Comparison of ENCODE assay signal across 14 cellular contexts in the genomic region with DNA sequence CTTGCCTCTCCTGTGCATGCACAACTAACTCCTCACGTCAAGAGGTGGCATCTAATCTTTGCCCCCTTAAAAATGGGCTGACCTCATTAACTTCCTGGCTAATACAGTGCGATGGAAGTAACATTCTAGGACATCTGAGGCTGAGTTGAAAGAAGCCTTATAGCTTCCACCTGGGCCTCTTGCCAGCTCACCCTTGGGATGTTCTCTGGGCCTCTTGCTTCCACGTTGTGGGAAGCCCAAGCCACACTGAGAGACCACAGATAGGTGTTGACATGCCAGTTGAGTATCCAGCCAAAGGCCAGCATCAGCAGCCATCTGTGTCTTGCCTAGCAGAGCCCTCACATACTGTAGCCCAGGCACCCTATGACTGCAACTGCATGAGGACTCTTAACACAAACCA.
DNase-seq lines count a peak whose midpoint lies in the region; ATAC-seq and TF ChIP-seq lines count a peak whose summit lies in the region.
"Had no signal": no experiment of that assay in that cellular context is flagged by ENCODE, and none has a peak within 500 bp of the region (broad histone marks: within the 10 kb centered on the region; RNA-seq: fewer than 3 reads in every experiment).

No MANE protein-coding gene starts in this region.

- no peak overlapping the region for H2BK15ac ChIP-seq in neuronal stem cell (ENCODE audit: low read length)

- no peaks in the 10 kb centered on the region for H3K79me1 ChIP-seq in neuronal stem cell (ENCODE audit: low read depth, low read length)

- peak; percentile 27 for DNase-seq in cardiac septum (ENCODE audit: low spot score)
- no peak for DNase-seq in Right ventricle myocardium superior
- DNase-seq in coronary artery (ENCODE audit: low spot score): peak; percentile 24
- DNase-seq in neuronal stem cell (ENCODE audit: low spot score): no peak
- DNase-seq in nucleus accumbens (lab: John Stamatoyannopoulos, UW): no peak
- DNase-seq in sigmoid colon: no peak
- DNase-seq in SIG-M5 treated with dmso at 0.1 percent for 504 hours (lab: John Stamatoyannopoulos, UW; ENCODE audit: unreplicated experiment): no peak
- DNase-seq: C1 segment of cervical spinal cord; CD4-positive, alpha-beta memory T cell; DMS153; DMS79 treated with DMSO at 0.1 percent for 48 hours; GDM1; GOT3 had no signal

- H3K23ac ChIP-seq in neuronal stem cell (ENCODE audit: low read depth, low read length, poor library complexity): no peak overlapping the region

- no peak overlapping the region for H3K4ac ChIP-seq in neuronal stem cell (ENCODE audit: low read length)

- H3K4me2 ChIP-seq in neuronal stem cell (ENCODE audit: insufficient read depth, low read length, poor library complexity, severe bottlenecking): no peak overlapping the region

- no peak overlapping the region for H2BK5ac ChIP-seq in neuronal stem cell (ENCODE audit: low read length)

- H4K8ac ChIP-seq in neuronal stem cell (ENCODE audit: low read depth, low read length): no peak overlapping the region

- no peak overlapping the region for H4K91ac ChIP-seq in neuronal stem cell (ENCODE audit: low read depth, low read length, poor library complexity)

- no peaks in the 10 kb centered on the region for H3K9me3 ChIP-seq in neuronal stem cell (replicated peaks in 1 of 2; ENCODE audit: control insufficient read depth in 2 of 2, insufficient read depth in 1 of 2, low read depth in 1 of 2, low read length in 2 of 2)
- peaks cover 0 to 4% (median 0%) of the 10 kb centered on the region in 4 donors for H3K9me3 ChIP-seq in sigmoid colon
- H3K9me3 ChIP-seq: HAP-1 had no signal

- H3K4me1 ChIP-seq in neuronal stem cell (ENCODE audit: control insufficient read depth in 2 of 2, insufficient read depth in 1 of 2, low read depth in 1 of 2, low read length in 2 of 2): peaks cover 0 to 5% of the 10 kb centered on the region in 2 donors
- H3K4me1 ChIP-seq in sigmoid colon: no peaks in the 10 kb centered on the region
- H3K4me1 ChIP-seq: HAP-1 had no signal

- TF ChIP-seq CTCF in coronary artery (IDR thresholded peaks at IDR 0.05) (no peak), sigmoid colon (IDR thresholded peaks at IDR 0.05) (no peak)

- no peak overlapping the region for H2BK120ac ChIP-seq in neuronal stem cell (ENCODE audit: low read depth, low read length)

- ATAC-seq in Right ventricle myocardium superior (ENCODE audit: poor library complexity): no peak

- H3K14ac ChIP-seq in neuronal stem cell (ENCODE audit: low read length): no peak overlapping the region

- H3K27ac ChIP-seq in coronary artery (no peak overlapping the region), neuronal stem cell (replicated peaks; ENCODE audit: low read length) (no peak overlapping the region), sigmoid colon (no peak overlapping the region)

- no peaks in the 10 kb centered on the region for H3K27me3 ChIP-seq in neuronal stem cell (ENCODE audit: control insufficient read depth in 3 of 3, insufficient read depth in 3 of 3, low read depth in 1 of 3, low read length in 3 of 3)
- no peaks in the 10 kb centered on the region for H3K27me3 ChIP-seq in sigmoid colon

- intact Hi-C loops in cardiac septum (cut with DNase I) (no loop called here), Right ventricle myocardium superior (cut with DNase I) (no loop called here), sigmoid colon (cut with DNase I) (no loop called here)

- TF ChIP-seq POLR2A in sigmoid colon (IDR thresholded peaks at IDR 0.05): no peak

- peak overlapping the region; percentile 65 for H2BK12ac ChIP-seq in neuronal stem cell (ENCODE audit: low read length)

- no peak overlapping the region for H3K18ac ChIP-seq in neuronal stem cell (ENCODE audit: low read length)

- WGBS in neuronal stem cell (ENCODE audit: extremely low coverage in 2 of 2, insufficient read length in 2 of 2, insufficient replicate concordance in 1 of 2), 2 donors: no CpG with 5 or more reads among the region's 3 CpGs
- 70 to 71% methylated on average over 3 of the region's 3 CpGs for WGBS in sigmoid colon, 2 donors

- peak overlapping the region; percentile 7 for H3K9ac ChIP-seq in neuronal stem cell (ENCODE audit: low read depth, low read length, poor library complexity)

- no peak overlapping the region for H2AK5ac ChIP-seq in neuronal stem cell (ENCODE audit: low read depth, low read length)

- H2AFZ ChIP-seq in neuronal stem cell (ENCODE audit: low read length): no peak overlapping the region

- H3K36me3 ChIP-seq in neuronal stem cell (replicated peaks in 1 of 2; ENCODE audit: control insufficient read depth in 2 of 2, insufficient read depth in 2 of 2, low read length in 2 of 2): no peaks in the 10 kb centered on the region
- no peaks in the 10 kb centered on the region for H3K36me3 ChIP-seq in sigmoid colon
- H3K36me3 ChIP-seq: HAP-1 had no signal

- TF ChIP-seq EP300 in sigmoid colon (IDR thresholded peaks at IDR 0.05): no peak

- no peak overlapping the region for H3K4me3 ChIP-seq in coronary artery
- H3K4me3 ChIP-seq in neuronal stem cell (ENCODE audit: low read length in 2 of 2): no peak overlapping the region
- H3K4me3 ChIP-seq in sigmoid colon: no peak overlapping the region
- H3K4me3 ChIP-seq: HAP-1 had no signal

Comparison
In these comparisons a context has a peak if more than half of its experiments do, and no peak if none do; other contexts are left out.
1. DNase-seq: peak in cardiac septum (single experiment) and coronary artery (single experiment); none in Right ventricle myocardium superior (single experiment), neuronal stem cell (single experiment), nucleus accumbens (0 of 56), sigmoid colon (single experiment) and SIG-M5 treated with dmso at 0.1 percent for 504 hours (single experiment).